ENCODE assay signal across 14 cellular contexts in the genomic region with DNA sequence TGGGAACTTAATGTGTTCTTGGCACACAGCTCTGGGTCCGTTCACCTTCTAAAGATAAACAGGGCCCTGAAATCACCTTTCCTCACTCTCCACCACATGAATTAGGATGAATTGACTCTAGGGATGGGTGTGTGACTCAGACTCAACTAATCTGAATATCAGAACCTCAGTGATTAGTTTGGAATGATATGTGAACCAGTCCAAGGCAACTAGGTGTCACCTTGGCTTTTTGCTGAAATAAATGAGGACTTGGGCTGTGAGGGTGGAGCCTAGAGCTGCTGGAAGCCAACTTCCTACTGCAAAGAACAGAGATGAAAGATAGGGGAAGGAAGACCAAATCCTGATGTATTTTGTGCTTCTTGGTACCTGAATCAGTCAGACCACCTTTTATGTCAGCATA. TPM values are rescaled to one million over a fixed set of nuclear protein-coding genes. Genes with fewer than 3 reads are reported as not detected.
A peak's percentile ranks its signal among the peaks of the same experiment; 100 is the strongest.
DNase-seq lines count a peak whose midpoint lies in the region; ATAC-seq, FAIRE-seq and TF ChIP-seq lines count a peak whose summit lies in the region.
"Had no signal": no experiment of that assay in that cellular context is flagged by ENCODE, and none has a peak within 500 bp of the region (broad histone marks: within the 10 kb centered on the region; RNA-seq: fewer than 3 reads in every experiment).

No MANE protein-coding gene starts in this region.

- no peak overlapping the region for H3K27ac Mint-ChIP-seq in activated CD4-positive, alpha-beta T cell treated with anti-CD3 and anti-CD28 coated beads, Interleukin-2, amount 10 ng/mL, durations not matched to agents 7 days and 5 days
- no peak overlapping the region for H3K27ac Mint-ChIP-seq in neural progenitor cell
- H3K27ac Mint-ChIP-seq: activated T-cell treated with anti-CD3 and anti-CD28 coated beads, Interleukin-2, amount 50 U/mL, for 24 hours; stimulated activated naive B cell treated with anti-CD40 and anti-IgM and Interleukin-4, amounts not matched to agents 10 μg/mL and 1 μg/mL and 100 μg/mL, for 72 hours had no signal

- no peak for ATAC-seq in HG03571 (IDR thresholded peaks at IDR 0.05; ENCODE audit: unreplicated experiment)
- ATAC-seq in HG03442 (IDR thresholded peaks at IDR 0.05; ENCODE audit: unreplicated experiment): no peak
- ATAC-seq: stimulated activated naive B cell treated with anti-CD40 and anti-IgM and Interleukin-4, amounts not matched to agents 10 μg/mL and 1 μg/mL and 100 μg/mL, for 72 hours had no signal

- CTCF ChIA-PET in activated CD4-positive, alpha-beta T cell treated with anti-CD3 and anti-CD28 coated beads, Interleukin-2, amount 10 ng/mL, durations not matched to agents 7 days and 5 days (lab: Charles Lee): interaction anchor here (0.8 to 1.5 kb wide), 2 partner anchors 14 to 62 kb away, joined by 3 to 4 read pairs; no protein-coding TSS in a partner anchor

- peaks cover 40% of the 10 kb centered on the region for H3K27me3 Mint-ChIP-seq in activated CD4-positive, alpha-beta T cell treated with anti-CD3 and anti-CD28 coated beads, Interleukin-2, amount 10 ng/mL, durations not matched to agents 7 days and 5 days
- H3K27me3 Mint-ChIP-seq in neural progenitor cell (ENCODE audit: insufficient read depth, low read depth): peaks cover 11% of the 10 kb centered on the region

- H3K4me3 ChIP-seq in bronchial epithelial cell (ENCODE audit: low read depth, low read length) (no peak overlapping the region), neural progenitor cell (no peak overlapping the region)

- H3F3A ChIP-seq in neural progenitor cell (ENCODE audit: low read depth): peaks cover 3% of the 10 kb centered on the region

- peaks cover 29% of the 10 kb centered on the region for H3K4me1 Mint-ChIP-seq in activated CD4-positive, alpha-beta T cell treated with anti-CD3 and anti-CD28 coated beads, Interleukin-2, amount 10 ng/mL, durations not matched to agents 7 days and 5 days
- peaks cover 25% of the 10 kb centered on the region for H3K4me1 Mint-ChIP-seq in neural progenitor cell

- DNase-seq in activated CD4-positive, alpha-beta T cell treated with anti-CD3 and anti-CD28 coated beads, Interleukin-2, amount 10 ng/mL, durations not matched to agents 7 days and 5 days: no peak
- no peak for DNase-seq in activated CD4-positive, alpha-beta T cell treated with anti-CD3 and anti-CD28 coated beads, Interleukin-2, amount 50 U/mL, for 48 hours
- peak; percentile 56 for DNase-seq in M059J (ENCODE audit: low read depth)
- DNase-seq in bronchial epithelial cell (ENCODE audit: low read depth): peak; percentile 41
- no peak for DNase-seq in neural progenitor cell (ENCODE audit: low spot score)
- DNase-seq in COR-L47 (lab: John Stamatoyannopoulos, UW): no peak
- DNase-seq: activated T-cell treated with anti-CD3 and anti-CD28 coated beads, Interleukin-2, amount 50 U/mL, for 24 hours; Calu3; nucleus accumbens; stimulated activated naive B cell treated with anti-CD40 and anti-IgM and Interleukin-4, amounts not matched to agents 10 μg/mL and 1 μg/mL and 100 μg/mL, for 72 hours had no signal

- POLR2A ChIA-PET in activated CD4-positive, alpha-beta T cell treated with anti-CD3 and anti-CD28 coated beads, Interleukin-2, amount 10 ng/mL, durations not matched to agents 7 days and 5 days (lab: Charles Lee): no interaction called here

- no peaks in the 10 kb centered on the region for H3K9me3 Mint-ChIP-seq in activated CD4-positive, alpha-beta T cell treated with anti-CD3 and anti-CD28 coated beads, Interleukin-2, amount 10 ng/mL, durations not matched to agents 7 days and 5 days
- H3K9me3 Mint-ChIP-seq in neural progenitor cell: no peaks in the 10 kb centered on the region
- H3K9me3 Mint-ChIP-seq: activated T-cell treated with anti-CD3 and anti-CD28 coated beads, Interleukin-2, amount 50 U/mL, for 24 hours; stimulated activated naive B cell treated with anti-CD40 and anti-IgM and Interleukin-4, amounts not matched to agents 10 μg/mL and 1 μg/mL and 100 μg/mL, for 72 hours had no signal

- TF ChIP-seq CTCF in bronchial epithelial cell (IDR thresholded peaks at IDR 0.05; ENCODE audit: insufficient read depth, low read length, severe bottlenecking) (no peak), neural progenitor cell (IDR thresholded peaks at IDR 0.05) (no peak)

- H3K4me3 Mint-ChIP-seq in activated CD4-positive, alpha-beta T cell treated with anti-CD3 and anti-CD28 coated beads, Interleukin-2, amount 10 ng/mL, durations not matched to agents 7 days and 5 days: peak overlapping the region; percentile 40
- peak overlapping the region; percentile 70 for H3K4me3 Mint-ChIP-seq in neural progenitor cell

- no peak overlapping the region for H3K4me2 ChIP-seq in neural progenitor cell

- no peaks in the 10 kb centered on the region for H3K79me2 ChIP-seq in neural progenitor cell (ENCODE audit: low read depth)

- H2AFZ ChIP-seq in neural progenitor cell (replicated peaks): no peak overlapping the region

- no peak overlapping the region for H3K9ac ChIP-seq in neural progenitor cell

- no peaks in the 10 kb centered on the region for H3K36me3 Mint-ChIP-seq in activated CD4-positive, alpha-beta T cell treated with anti-CD3 and anti-CD28 coated beads, Interleukin-2, amount 10 ng/mL, durations not matched to agents 7 days and 5 days (ENCODE audit: low read depth)
- peaks cover 5% of the 10 kb centered on the region for H3K36me3 Mint-ChIP-seq in neural progenitor cell
- H3K36me3 Mint-ChIP-seq: stimulated activated naive B cell treated with anti-CD40 and anti-IgM and Interleukin-4, amounts not matched to agents 10 μg/mL and 1 μg/mL and 100 μg/mL, for 72 hours had no signal

- no peaks in the 10 kb centered on the region for H3K27me3 ChIP-seq in bronchial epithelial cell (ENCODE audit: control insufficient read depth, insufficient read depth, low read length)
- H3K27me3 ChIP-seq in neural progenitor cell: peaks cover 27% of the 10 kb centered on the region
- H3K27me3 ChIP-seq: ascending aorta had no signal

- H3K36me3 ChIP-seq in bronchial epithelial cell (ENCODE audit: control insufficient read depth, insufficient read depth, low read length) (no peaks in the 10 kb centered on the region), neural progenitor cell (no peaks in the 10 kb centered on the region)
- H3K36me3 ChIP-seq: ascending aorta had no signal

- no peak overlapping the region for H3K27ac ChIP-seq in neural progenitor cell
- H3K27ac ChIP-seq: ascending aorta, skin epidermis had no signal

- H3K9me3 ChIP-seq in neural progenitor cell (ENCODE audit: low read depth): no peaks in the 10 kb centered on the region
- H3K9me3 ChIP-seq: ascending aorta had no signal

- H4K20me1 ChIP-seq in neural progenitor cell (ENCODE audit: low read depth): peaks cover 28% of the 10 kb centered on the region

- peaks cover 11% of the 10 kb centered on the region for H3K4me1 ChIP-seq in neural progenitor cell

- no peak for FAIRE-seq in bronchial epithelial cell (lab: Jason Lieb, UNC)

RNA-seq across cellular contexts. Expression of gene SMOX, which starts 1.3 kb away (rescaled TPM):
- total RNA-seq in activated CD4-positive, alpha-beta T cell treated with anti-CD3 and anti-CD28 coated beads, Interleukin-2, amount 10 ng/mL, durations not matched to agents 7 days and 5 days: 1 to 10 TPM; 3.3 to 3.4 TPM
- 56.5 and 67.0 TPM in 2 replicates for total RNA-seq in M059J (2014; rRNA removed; shearing (Covaris generic))
- total RNA-seq in bronchial epithelial cell (19.0 and 27.1 TPM in 2 replicates), neural progenitor cell (ENCODE audit: low replicate concordance) (6.8 and 11.6 TPM in 2 replicates)

Comparison
In these comparisons a context has a peak if more than half of its experiments do, and no peak if none do; other contexts are left out.
1. DNase-seq: peak in M059J (single experiment) and bronchial epithelial cell (single experiment); none in activated CD4-positive, alpha-beta T cell treated with anti-CD3 and anti-CD28 coated beads, Interleukin-2, amount 10 ng/mL, durations not matched to agents 7 days and 5 days (single experiment), activated CD4-positive, alpha-beta T cell treated with anti-CD3 and anti-CD28 coated beads, Interleukin-2, amount 50 U/mL, for 48 hours (0 of 2), neural progenitor cell (single experiment) and COR-L47 (single experiment).